ENCODE assay signal across 25 cellular contexts in genomic region chr16:48256579-48257177, GRCh38. TPM values are rescaled to one million over a fixed set of nuclear protein-coding genes. Genes with fewer than 3 reads are reported as not detected.
"Had no signal": no experiment of that assay in that cellular context is flagged by ENCODE, and none has a peak within 500 bp of the region (broad histone marks: within the 10 kb centered on the region; RNA-seq: fewer than 3 reads in every experiment).

No MANE protein-coding gene starts in this region.

- H3K27me3 ChIP-seq: colonic mucosa, esophagus muscularis mucosa, foreskin keratinocyte, gastroesophageal sphincter, heart left ventricle, hepatocyte, ovary, stomach, thyroid gland, vagina had no signal

- H3K27ac ChIP-seq: colonic mucosa, esophagus muscularis mucosa, foreskin keratinocyte, gastroesophageal sphincter, heart left ventricle, hepatocyte, lower lobe of right lung, ovary, thyroid gland, vagina had no signal

- FAIRE-seq: endothelial cell of umbilical vein had no signal

- H3K9me3 ChIP-seq: colonic mucosa, esophagus muscularis mucosa, gastroesophageal sphincter, heart left ventricle, lower lobe of right lung, ovary, stomach, thyroid gland, vagina had no signal

- DNase-seq: colonic mucosa; effector CD8-positive, alpha-beta T cell; foreskin keratinocyte; heart left ventricle; islet precursor cell; kidney glomerular epithelial cell; left ventricle myocardium superior; lower lobe of right lung; natural killer cell; occipital lobe; ovary; posterior cingulate gyrus; stimulated activated CD4-positive, alpha-beta T cell treated with anti-CD3 and anti-CD28 coated beads, Interleukin-2, amount 100 ng/mL, for 24 hours; stimulated activated CD4-positive, alpha-beta T cell treated with anti-CD3 and anti-CD28 coated beads, Interleukin-4, amount 100 ng/mL, for 24 hours; stimulated activated naive CD4-positive, alpha-beta T cell treated with Interleukin-2 at 50 U/mL for 16 hours; stomach; thyroid gland; trophoblast cell had no signal

- H3K4me3 ChIP-seq: colonic mucosa, esophagus muscularis mucosa, gastroesophageal sphincter, heart left ventricle, hepatocyte, lower lobe of right lung, ovary, stomach, thyroid gland, vagina had no signal

- H3K4me1 ChIP-seq: colonic mucosa, foreskin keratinocyte, vagina had no signal

- H3K36me3 ChIP-seq: colonic mucosa, ovary had no signal

RNA-seq across cellular contexts. Expression of gene ABCC11, which starts 9.3 kb away (rescaled TPM):
- total RNA-seq: colonic mucosa, endothelial cell of umbilical vein, epithelial cell of proximal tubule, esophagus muscularis mucosa, gastroesophageal sphincter, left ventricle myocardium superior, lower lobe of right lung, sciatic nerve, vagina had no signal
